In genomic region chr1:6554907-6555778, GRCh38 we compare ENCODE assay signal across 8 cellular contexts. TPM values are rescaled to one million over a fixed set of nuclear protein-coding genes. Genes with fewer than 3 reads are reported as not detected.
DNase-seq lines count a peak whose midpoint lies in the region; ATAC-seq and TF ChIP-seq lines count a peak whose summit lies in the region.

Gene TAS1R1 (plus strand): TSS chr1:6555307. CDS start chr1:6555374, 67 bp downstream.

- CTCF ChIA-PET in CD4-positive, alpha-beta T cell (lab: Charles Lee) = interaction anchor here (0.5 to 2.5 kb wide), 20 partner anchors 10 to 1090 kb away, joined by 3 to 22 read pairs (median 6); partner anchors contain the start of genes KLHL21, PHF13, THAP3 and ZBTB48

- peaks cover 9% of the 10 kb centered on the region for H3K36me3 Mint-ChIP-seq in CD4-positive, alpha-beta T cell (ENCODE audit: low read depth)
- no peaks in the 10 kb centered on the region for H3K36me3 Mint-ChIP-seq in endothelial cell (ENCODE audit: low read depth, unreplicated experiment)

- no peak for TF ChIP-seq CTCF in CD4-positive, alpha-beta T cell (IDR thresholded peaks at IDR 0.05)
- TF ChIP-seq CTCF in OCI-LY1 (IDR thresholded peaks at IDR 0.05; ENCODE audit: low read length) (no peak), endothelial cell (IDR thresholded peaks at IDR 0.05; ENCODE audit: unreplicated experiment) (no peak)

- peak within 1 kb of the TSS; percentile 70 for H3K27ac Mint-ChIP-seq in CD4-positive, alpha-beta T cell
- H3K27ac Mint-ChIP-seq in endothelial cell (ENCODE audit: unreplicated experiment) = no peak within 1 kb of the TSS

- no peaks in the 10 kb centered on the region for H3K27me3 Mint-ChIP-seq in CD4-positive, alpha-beta T cell
- H3K27me3 Mint-ChIP-seq in endothelial cell (ENCODE audit: unreplicated experiment) = peaks cover 8% of the 10 kb centered on the region

- H3K9me2 ChIP-seq in OCI-LY1 (ENCODE audit: low read depth, low read length) = no peaks in the 10 kb centered on the region

- DNase-seq in CD4-positive, alpha-beta T cell = no peak
- DNase-seq in endothelial cell (ENCODE audit: low spot score) (no peak), myocyte (ENCODE audit: low read depth) (peak; percentile 94), GM19240 (ENCODE audit: insufficient read length, low spot score) (no peak), HuH-7.5 (ENCODE audit: low spot score) (no peak)
- DNase-seq in stimulated activated CD4-positive, alpha-beta T cell treated with anti-CD3 and anti-CD28 coated beads, Interleukin-4, amount 100 ng/mL, for 24 hours = no peak
- DNase-seq in activated naive CD4-positive, alpha-beta T cell (lab: John Stamatoyannopoulos, UW) = no peak

- intact Hi-C loops in CD4-positive, alpha-beta T cell (cut with DNase I, micrococcal nuclease) = loop anchor here (1.0 to 10.0 kb wide), 9 partner anchors 24 to 230 kb away; partner anchors contain the start of genes CAMTA1 (in 1 of the 2), DNAJC11 (in 1 of the 2), KLHL21 (in 1 of the 2) and ZBTB48 (in 1 of the 2)

- no peak for ATAC-seq in CD4-positive, alpha-beta T cell (ENCODE audit: poor library complexity)

- H3K4me1 Mint-ChIP-seq in CD4-positive, alpha-beta T cell (ENCODE audit: low read depth) = peaks cover 6% of the 10 kb centered on the region
- peaks cover 11% of the 10 kb centered on the region for H3K4me1 Mint-ChIP-seq in endothelial cell (ENCODE audit: unreplicated experiment)

- H3K4me3 Mint-ChIP-seq in CD4-positive, alpha-beta T cell = peak within 1 kb of the TSS; percentile 85
- H3K4me3 Mint-ChIP-seq in endothelial cell (ENCODE audit: unreplicated experiment) = peak within 1 kb of the TSS; percentile 83

- POLR2A ChIA-PET in CD4-positive, alpha-beta T cell (lab: Charles Lee) = interaction anchor here (0.9 to 2.2 kb wide), 13 partner anchors 10 to 207 kb away, joined by 3 to 38 read pairs (median 6); partner anchors contain the start of genes KLHL21 and ZBTB48

- no peaks in the 10 kb centered on the region for H3K9me3 Mint-ChIP-seq in CD4-positive, alpha-beta T cell
- no peaks in the 10 kb centered on the region for H3K9me3 Mint-ChIP-seq in endothelial cell (ENCODE audit: unreplicated experiment)

- H3K27ac ChIP-seq in CD4-positive, alpha-beta T cell (ENCODE audit: low read depth, low read length) = peak within 1 kb of the TSS; percentile 64
- H3K27ac ChIP-seq in OCI-LY1 (ENCODE audit: low read depth, low read length, poor library complexity, severe bottlenecking) = peak within 1 kb of the TSS; percentile 98

- peak within 1 kb of the TSS; percentile 74 for H3K4me3 ChIP-seq in OCI-LY1 (ENCODE audit: low read depth, low read length, poor library complexity, severe bottlenecking)

- H3K36me3 ChIP-seq in OCI-LY1 (ENCODE audit: insufficient read depth, low read length) = peaks cover 22% of the 10 kb centered on the region

- H3K79me2 ChIP-seq in OCI-LY1 (ENCODE audit: insufficient read depth, low read length) = peaks cover 17% of the 10 kb centered on the region

- peaks cover 58% of the 10 kb centered on the region for H3K4me1 ChIP-seq in OCI-LY1 (ENCODE audit: insufficient read depth, low read length, severe bottlenecking)

- H3K4me2 ChIP-seq in OCI-LY1 (ENCODE audit: low read length) = peak within 1 kb of the TSS; percentile 100

- H3K9ac ChIP-seq in OCI-LY1 (ENCODE audit: low read length) = peak within 1 kb of the TSS; percentile 75

- 0 out of 2 replicates have a peak, but pooled peaks cover 3% of the 10 kb centered on the region for H4K20me1 ChIP-seq in OCI-LY1 (ENCODE audit: insufficient read depth, low read length)

- H3F3A ChIP-seq in OCI-LY1 (ENCODE audit: insufficient read depth, low read length) = peaks cover 3% of the 10 kb centered on the region; the same call in 1 of the 2 replicates

- no peaks in the 10 kb centered on the region for H3K27me3 ChIP-seq in CD4-positive, alpha-beta T cell (ENCODE audit: control insufficient read depth, insufficient read depth, low read length)
- no peaks in the 10 kb centered on the region for H3K27me3 ChIP-seq in OCI-LY1 (ENCODE audit: insufficient read depth, low read length)

- no peaks in the 10 kb centered on the region for H3K9me3 ChIP-seq in CD4-positive, alpha-beta T cell (ENCODE audit: control insufficient read depth, low read length)
- no peaks in the 10 kb centered on the region for H3K9me3 ChIP-seq in OCI-LY1 (ENCODE audit: low read length)

- H2AFZ ChIP-seq in OCI-LY1 (ENCODE audit: low read length) = no peak within 1 kb of the TSS

RNA-seq across cellular contexts. Expression of gene TAS1R1, which starts in this region (rescaled TPM):
- not detected for total RNA-seq in CD4-positive, alpha-beta T cell
- not detected for total RNA-seq in endothelial cell (ENCODE audit: unreplicated experiment)
- 7.5 and 8.0 TPM in 2 replicates for total RNA-seq in myocyte
- 4.8 TPM for polyA plus RNA-seq in myocyte (2012)
